ENCODE assay signal across 20 cellular contexts in genomic region chr3:52134761-52135160, GRCh38. TPM values are rescaled to one million over a fixed set of nuclear protein-coding genes. Genes with fewer than 3 reads are reported as not detected.
DNase-seq lines count a peak whose midpoint lies in the region; ATAC-seq and TF ChIP-seq lines count a peak whose summit lies in the region.
"Had no signal": no experiment of that assay in that cellular context is flagged by ENCODE, and none has a peak within 500 bp of the region (broad histone marks: within the 10 kb centered on the region; RNA-seq: fewer than 3 reads in every experiment).

No MANE protein-coding gene starts in this region.

- no peaks in the 10 kb centered on the region for H3K9me3 ChIP-seq in CD4-positive, CD25-positive, alpha-beta regulatory T cell (ENCODE audit: control insufficient read depth in 2 of 2, low read length in 2 of 2)
- H3K9me3 ChIP-seq in testis: no peaks in the 10 kb centered on the region
- no peaks in the 10 kb centered on the region for H3K9me3 ChIP-seq in gastroesophageal sphincter
- H3K9me3 ChIP-seq: MG63 had no signal

- TF ChIP-seq EP300 in gastroesophageal sphincter (IDR thresholded peaks at IDR 0.05): no peak

- peak overlapping the region in 2 of 3 donors; percentile 24 to 73 for H3K27ac Mint-ChIP-seq in CD4-positive, CD25-positive, alpha-beta regulatory T cell
- H3K27ac Mint-ChIP-seq in neural crest cell (ENCODE audit: unreplicated experiment): no peak overlapping the region
- H3K27ac Mint-ChIP-seq: CD8-positive, alpha-beta T cell had no signal

- peaks cover 3% of the 10 kb centered on the region for H3K36me3 Mint-ChIP-seq in CD4-positive, CD25-positive, alpha-beta regulatory T cell
- H3K36me3 Mint-ChIP-seq in neural crest cell (ENCODE audit: low read depth): peaks cover 5% of the 10 kb centered on the region
- H3K36me3 Mint-ChIP-seq: CD8-positive, alpha-beta T cell had no signal

- no peak for TF ChIP-seq CTCF in GM10266 (IDR thresholded peaks at IDR 0.05; ENCODE audit: control insufficient read depth, insufficient read depth, low read depth, missing control alignments)
- TF ChIP-seq CTCF in neural crest cell (conservative IDR thresholded peaks at IDR 0.05): no peak
- TF ChIP-seq CTCF in testis (IDR thresholded peaks at IDR 0.05): no peak
- TF ChIP-seq CTCF in gastroesophageal sphincter (IDR thresholded peaks at IDR 0.05): no peak

- no peaks in the 10 kb centered on the region for H3K36me3 ChIP-seq in CD4-positive, CD25-positive, alpha-beta regulatory T cell (ENCODE audit: control insufficient read depth, insufficient read depth, low read length)
- no peaks in the 10 kb centered on the region for H3K36me3 ChIP-seq in testis (ENCODE audit: low read depth, missing control alignments)
- no peaks in the 10 kb centered on the region for H3K36me3 ChIP-seq in gastroesophageal sphincter
- H3K36me3 ChIP-seq: MG63 had no signal

- H3K9me3 Mint-ChIP-seq in CD4-positive, CD25-positive, alpha-beta regulatory T cell: no peaks in the 10 kb centered on the region
- no peaks in the 10 kb centered on the region for H3K9me3 Mint-ChIP-seq in neural crest cell
- H3K9me3 Mint-ChIP-seq: CD8-positive, alpha-beta T cell had no signal

- no peak overlapping the region for H3K4me3 ChIP-seq in CD4-positive, CD25-positive, alpha-beta regulatory T cell (ENCODE audit: low read depth, low read length)
- H3K4me3 ChIP-seq in testis (no peak overlapping the region), gastroesophageal sphincter (no peak overlapping the region)
- H3K4me3 ChIP-seq: MG63 had no signal

- no peaks in the 10 kb centered on the region for H3K27me3 Mint-ChIP-seq in CD4-positive, CD25-positive, alpha-beta regulatory T cell
- no peaks in the 10 kb centered on the region for H3K27me3 Mint-ChIP-seq in neural crest cell (ENCODE audit: low read depth)

- no peaks in the 10 kb centered on the region for H3K27me3 ChIP-seq in CD4-positive, CD25-positive, alpha-beta regulatory T cell (ENCODE audit: control insufficient read depth, insufficient read depth, low read length)
- H3K27me3 ChIP-seq in testis (no peaks in the 10 kb centered on the region), gastroesophageal sphincter (no peaks in the 10 kb centered on the region)
- H3K27me3 ChIP-seq: MG63 had no signal

- no peaks in the 10 kb centered on the region for H3K4me1 Mint-ChIP-seq in CD4-positive, CD25-positive, alpha-beta regulatory T cell
- H3K4me1 Mint-ChIP-seq in neural crest cell: no peaks in the 10 kb centered on the region

- intact Hi-C loops in testis (cut with DNase I; ENCODE audit: low total_unique reads): no loop called here

- ATAC-seq in CD4-positive, CD25-positive, alpha-beta regulatory T cell (ENCODE audit: low read depth in 2 of 2): no peak
- ATAC-seq in HG03439 (IDR thresholded peaks at IDR 0.05; ENCODE audit: unreplicated experiment) (no peak), gastroesophageal sphincter (no peak), HG02852 (IDR thresholded peaks at IDR 0.05; ENCODE audit: unreplicated experiment) (no peak)
- ATAC-seq: CD8-positive, alpha-beta T cell had no signal

- no peak for DNase-seq in CD4-positive, CD25-positive, alpha-beta regulatory T cell
- DNase-seq in GM10266 (ENCODE audit: extremely low spot score): peak; percentile 64
- peak; percentile 26 for DNase-seq in UCSD-AML1 (lab: John Stamatoyannopoulos, UW; ENCODE audit: unreplicated experiment)
- DNase-seq in neural crest cell (ENCODE audit: low read depth, low spot score): no peak
- DNase-seq in testis: no peak
- DNase-seq: ACHN; CD8-positive, alpha-beta T cell; DMS79; H7; Karpas-422; MG63; NCI-H1105; NCI-H1694 treated with DMSO at 0.1 percent for 48 hours; NCI-H446; NCI-H69; NK-92 treated with Interleukin-12 subunit alpha and Interleukin-12 subunit beta, amount 100 ng/mL, for 24 hours; RPMI8226 had no signal

- H3K27ac ChIP-seq in CD4-positive, CD25-positive, alpha-beta regulatory T cell (ENCODE audit: insufficient read depth, low read length, poor library complexity, severe bottlenecking): no peak overlapping the region
- H3K27ac ChIP-seq in testis (no peak overlapping the region), gastroesophageal sphincter (no peak overlapping the region)

- WGBS in testis, 2 donors: 89% methylated on average over 3 of the region's 3 CpGs; no CpG with 5 or more reads in 1 of the 2 donors
- 75% methylated on average over 2 of the region's 3 CpGs; no CpG with 5 or more reads in 1 of the 2 donors for WGBS in gastroesophageal sphincter (ENCODE audit: low coverage in 1 of 2), 2 donors

- TF ChIP-seq POLR2A in testis (IDR thresholded peaks at IDR 0.05) (no peak), gastroesophageal sphincter (IDR thresholded peaks at IDR 0.05) (no peak)

- no peak overlapping the region for H3K4me3 Mint-ChIP-seq in CD4-positive, CD25-positive, alpha-beta regulatory T cell
- peak overlapping the region; percentile 27 for H3K4me3 Mint-ChIP-seq in neural crest cell
- H3K4me3 Mint-ChIP-seq: CD8-positive, alpha-beta T cell had no signal

- no peaks in the 10 kb centered on the region for H3K4me1 ChIP-seq in CD4-positive, CD25-positive, alpha-beta regulatory T cell (ENCODE audit: control insufficient read depth, insufficient read depth, low read length, poor library complexity, severe bottlenecking)
- peaks cover 5% of the 10 kb centered on the region for H3K4me1 ChIP-seq in testis
- H3K4me1 ChIP-seq in gastroesophageal sphincter: no peaks in the 10 kb centered on the region

RNA-seq across cellular contexts. Expression of gene POC1A, which starts 19.5 kb away (rescaled TPM):
- total RNA-seq in CD4-positive, CD25-positive, alpha-beta regulatory T cell: 1.7 TPM
- polyA plus RNA-seq in CD4-positive, CD25-positive, alpha-beta regulatory T cell: 1 to 10 TPM; 1.3 to 3.2 (median 1.9) TPM
- total RNA-seq in neural crest cell (27.7 and 30.1 TPM in 2 replicates), testis (10 to 100 TPM; 16.7 to 21.7 TPM), gastroesophageal sphincter (1 to 10 TPM in 2 of 4 donors, under 1 TPM in 2; 0.73 to 1.7 (median 0.93) TPM)
- 36.1 TPM for polyA plus RNA-seq in testis (ENCODE audit: insufficient read depth, low read depth, low replicate concordance)

Comparison
In these comparisons a context has a peak if more than half of its experiments do, and no peak if none do; other contexts are left out.
1. DNase-seq: peak in GM10266 (single experiment) and UCSD-AML1 (single experiment); none in CD4-positive, CD25-positive, alpha-beta regulatory T cell (0 of 3), neural crest cell (single experiment) and testis (single experiment).